In the genomic region with DNA sequence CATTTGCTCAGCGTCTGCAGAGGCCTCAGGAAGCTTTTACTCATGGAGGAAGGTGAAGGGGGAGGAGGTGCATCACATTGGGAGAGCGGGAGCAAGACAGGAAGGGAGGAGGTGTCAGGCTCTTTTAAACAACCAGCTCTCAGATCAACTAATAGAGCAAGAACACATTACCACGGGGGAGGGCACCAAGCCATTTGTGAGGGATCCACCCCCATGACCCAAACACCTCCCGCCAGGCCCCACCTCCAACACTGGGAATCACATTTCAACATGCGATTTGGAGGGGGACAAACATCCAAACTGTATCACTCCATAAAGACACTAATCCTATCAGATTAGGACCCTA, we compare ENCODE assay signal across 1 cellular context.
TF ChIP-seq lines count a peak whose summit lies in the region.

No MANE protein-coding gene starts in this region.

TF ChIP-seq in H1, 55 proteins besides CTCF, POLR2A, EP300 and RAD21 (continued from another document):
- TF ChIP-seq, protein P1, sequence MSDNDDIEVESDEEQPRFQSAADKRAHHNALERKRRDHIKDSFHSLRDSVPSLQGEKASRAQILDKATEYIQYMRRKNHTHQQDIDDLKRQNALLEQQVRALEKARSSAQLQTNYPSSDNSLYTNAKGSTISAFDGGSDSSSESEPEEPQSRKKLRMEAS (IDR thresholded peaks at IDR 0.05) = no peak
- no peak for TF ChIP-seq KDM1A (IDR thresholded peaks at IDR 0.05; ENCODE audit: borderline replicate concordance, low read length)
- TF ChIP-seq SIX5 (IDR thresholded peaks at IDR 0.05; ENCODE audit: low read depth, low read length) = no peak
- TF ChIP-seq ZNF274 (IDR thresholded peaks at IDR 0.05; ENCODE audit: borderline replicate concordance, extremely low read depth, low read length) = no peak
- no peak for TF ChIP-seq TEAD4 (IDR thresholded peaks at IDR 0.05; ENCODE audit: low read depth, low read length)
- no peak for TF ChIP-seq SRF (IDR thresholded peaks at IDR 0.05; ENCODE audit: low read depth, low read length)
TF ChIP-seq in H1: peak in this region for 0.
